In genomic region chr3:194240766-194241165, GRCh38 we compare ENCODE assay signal across 15 cellular contexts.
A peak's percentile ranks its signal among the peaks of the same experiment; 100 is the strongest.
DNase-seq lines count a peak whose midpoint lies in the region; TF ChIP-seq lines count a peak whose summit lies in the region.
"Had no signal": no experiment of that assay in that cellular context is flagged by ENCODE, and none has a peak within 500 bp of the region (broad histone marks: within the 10 kb centered on the region; RNA-seq: fewer than 3 reads in every experiment).

No MANE protein-coding gene starts in this region.

- peak overlapping the region; percentile 5 for H3K9ac ChIP-seq in SK-N-MC (ENCODE audit: insufficient read length)

- intact Hi-C loops in stomach (cut with DNase I; ENCODE audit: low total_unique reads) = no loop called here

- no peak for TF ChIP-seq EP300 in stomach (IDR thresholded peaks at IDR 0.05)
- TF ChIP-seq EP300 in tibial nerve (IDR thresholded peaks at IDR 0.05) = no peak

- TF ChIP-seq CTCF in stomach (IDR thresholded peaks at IDR 0.05) = no peak
- no peak for TF ChIP-seq CTCF in tibial nerve (IDR thresholded peaks at IDR 0.05)

- H3K36me3 ChIP-seq in SK-N-MC (ENCODE audit: insufficient read depth, low read length) = no peaks in the 10 kb centered on the region
- no peaks in the 10 kb centered on the region for H3K36me3 ChIP-seq in stomach
- no peaks in the 10 kb centered on the region for H3K36me3 ChIP-seq in tibial nerve
- H3K36me3 ChIP-seq: HAP-1 had no signal

- 85 to 94% (median 93%) methylated on average over 7 of the region's 7 CpGs for WGBS in stomach, 5 donors
- WGBS in tibial nerve, 2 donors = 88 to 95% methylated on average over 7 of the region's 7 CpGs

- H3K4me1 ChIP-seq in stomach = no peaks in the 10 kb centered on the region
- H3K4me1 ChIP-seq in tibial nerve = no peaks in the 10 kb centered on the region

- H3K9me3 ChIP-seq in SK-N-MC (ENCODE audit: low read depth, low read length) (no peaks in the 10 kb centered on the region), stomach (no peaks in the 10 kb centered on the region), tibial nerve (no peaks in the 10 kb centered on the region)
- H3K9me3 ChIP-seq: HAP-1 had no signal

- H3K27me3 ChIP-seq in stomach (no peaks in the 10 kb centered on the region), tibial nerve (no peaks in the 10 kb centered on the region)

- H3K27ac ChIP-seq in SK-N-MC = peak overlapping the region; percentile 78
- H3K27ac ChIP-seq in stomach = no peak overlapping the region
- H3K27ac ChIP-seq in tibial nerve = no peak overlapping the region

- TF ChIP-seq POLR2A in stomach (IDR thresholded peaks at IDR 0.05) (no peak), tibial nerve (IDR thresholded peaks at IDR 0.05) (no peak)

- peak; percentile 2 for DNase-seq in activated CD8-positive, alpha-beta memory T cell treated with anti-CD3 and anti-CD28 coated beads, Interleukin-2, amount 50 U/mL, for 48 hours
- DNase-seq in activated CD8-positive, alpha-beta memory T cell treated with anti-CD3 and anti-CD28 coated beads, Interleukin-2, amount 50 U/mL, for 4 hours = no peak
- DNase-seq in SK-N-MC (ENCODE audit: low read depth, low spot score) (no peak), ecto neural progenitor cell (ENCODE audit: low spot score) (peak; percentile 8), stomach (peak; percentile 20), ureter (ENCODE audit: low spot score) (no peak), tibial nerve (ENCODE audit: low spot score in 2 of 2) (no peak)
- DNase-seq: C1 segment of cervical spinal cord; Calu3; CD4-positive, alpha-beta memory T cell; COR-L47; DND-41; GOT3; HFFc6 had no signal

- no peak overlapping the region for H3K4me3 ChIP-seq in SK-N-MC
- H3K4me3 ChIP-seq in stomach = no peak overlapping the region
- H3K4me3 ChIP-seq in tibial nerve = no peak overlapping the region
- H3K4me3 ChIP-seq: HAP-1 had no signal

Comparison
In these comparisons a context has a peak if more than half of its experiments do, and no peak if none do; other contexts are left out.
1. DNase-seq: peak in activated CD8-positive, alpha-beta memory T cell treated with anti-CD3 and anti-CD28 coated beads, Interleukin-2, amount 50 U/mL, for 48 hours (single experiment), ecto neural progenitor cell (single experiment) and stomach (single experiment); none in activated CD8-positive, alpha-beta memory T cell treated with anti-CD3 and anti-CD28 coated beads, Interleukin-2, amount 50 U/mL, for 4 hours (single experiment), SK-N-MC (single experiment), ureter (single experiment) and tibial nerve (0 of 2).